ENCODE assay signal across 12 cellular contexts in genomic region chr20:46060301-46060881, GRCh38. TPM values are rescaled to one million over a fixed set of nuclear protein-coding genes. Genes with fewer than 3 reads are reported as not detected.
A peak's percentile ranks its signal among the peaks of the same experiment; 100 is the strongest.
DNase-seq lines count a peak whose midpoint lies in the region; ATAC-seq, FAIRE-seq and TF ChIP-seq lines count a peak whose summit lies in the region.
"Had no signal": no experiment of that assay in that cellular context is flagged by ENCODE, and none has a peak within 500 bp of the region (broad histone marks: within the 10 kb centered on the region; RNA-seq: fewer than 3 reads in every experiment).

No MANE protein-coding gene starts in this region.

- peak overlapping the region; percentile 52 to 70 for H3K27ac Mint-ChIP-seq in natural killer cell

- in situ Hi-C loops in K562 (cut with MboI) = no loop called here

- H3K27ac ChIP-seq in K562 (ENCODE audit: extremely low read depth, low read depth, low read length) = no peak overlapping the region
- H3K27ac ChIP-seq: 22Rv1, cardiac muscle cell had no signal

- no peak for TF ChIP-seq RAD21 in K562 (CRISPR knock-in tag; conservative IDR thresholded peaks at IDR 0.05 in 1 of 2, IDR thresholded peaks at IDR 0.05 in 1 of 2)

- peaks cover 0 to 14% of the 10 kb centered on the region in 2 experiments; a peak in 2 of 5 replicates for H3K4me1 ChIP-seq in K562 (replicated peaks in 1 of 2; ENCODE audit: control insufficient read depth in 2 of 2, insufficient read depth in 2 of 2, low read length in 2 of 2)

- no peaks in the 10 kb centered on the region for H3K9me3 Mint-ChIP-seq in natural killer cell

- peaks cover 4% of the 10 kb centered on the region for H3K9me1 ChIP-seq in K562 (ENCODE audit: control insufficient read depth, insufficient read depth, low read length)

- H3K4me3 Mint-ChIP-seq in natural killer cell = peak overlapping the region; percentile 69

- no peak overlapping the region for H3K4me2 ChIP-seq in K562 (ENCODE audit: insufficient read depth, low read length)

- H3K36me3 ChIP-seq in K562 (ENCODE audit: control insufficient read depth, insufficient read depth, low read length) = peaks cover 49% of the 10 kb centered on the region

- H3K4me1 Mint-ChIP-seq in natural killer cell = peaks cover 32 to 47% of the 10 kb centered on the region in 2 donors

- 0 out of 2 replicates have a peak, but pooled peaks cover 11% of the 10 kb centered on the region for H4K20me1 ChIP-seq in K562 (replicated peaks; ENCODE audit: control insufficient read depth, insufficient read depth, low read length)

- peaks cover 37% of the 10 kb centered on the region for H3K36me3 Mint-ChIP-seq in natural killer cell

- no peak overlapping the region for H3K9ac ChIP-seq in K562 (ENCODE audit: insufficient read depth in 1 of 2, low read depth in 2 of 2, low read length in 2 of 2)

- no peak overlapping the region for H3K4me3 ChIP-seq in K562
- H3K4me3 ChIP-seq: cardiac muscle cell had no signal

- no peak for FAIRE-seq in K562 (lab: Jason Lieb, UNC)

- DNase-seq in NCI-H345 (lab: John Stamatoyannopoulos, UW) (peak; percentile 15), NCI-H345 treated with DMSO at 0.1 percent for 48 hours (lab: John Stamatoyannopoulos, UW; ENCODE audit: unreplicated experiment) (no peak), NCI-H2081 treated with DMSO at 0.1 percent for 48 hours (lab: John Stamatoyannopoulos, UW) (peak; percentile 88), K562 (ENCODE audit: extremely low read depth in 1 of 4, low spot score in 3 of 4) (no peak), natural killer cell (no peak), NCI-H82 (lab: John Stamatoyannopoulos, UW) (no peak)
- DNase-seq: activated CD4-positive, alpha-beta T cell treated with anti-CD3 and anti-CD28 coated beads for 1 hour; NCI-H1694 had no signal

- no peak for TF ChIP-seq EP300 in K562 (IDR thresholded peaks at IDR 0.05; ENCODE audit: low read length)

- BruUV-seq in K562 (replicated peaks; lab: Mats Ljungman, UMichigan) = no TSS peak

- no peak for TF ChIP-seq POLR2A in K562 (conservative IDR thresholded peaks at IDR 0.05)

- no peak overlapping the region for H2AFZ ChIP-seq in K562 (ENCODE audit: low read depth, low read length)

- intact Hi-C loops in K562 (cut with micrococcal nuclease) = no loop called here
- intact Hi-C loops in natural killer cell (cut with micrococcal nuclease) = no loop called here

- TF ChIP-seq CTCF in K562 (IDR thresholded peaks at IDR 0.05 in 2 of 3, conservative IDR thresholded peaks at IDR 0.05 in 1 of 3; ENCODE audit: insufficient read depth in 2 of 3, low read depth in 1 of 3, low read length in 3 of 3) (no peak), natural killer cell (IDR thresholded peaks at IDR 0.05) (no peak)

- no peaks in the 10 kb centered on the region for H3K79me2 ChIP-seq in K562 (ENCODE audit: control insufficient read depth, insufficient read depth, low read length)

- 81% methylated on average over 2 of the region's 2 CpGs for WGBS in K562 (ENCODE audit: insufficient coverage, low coverage, missing lambda C conversion rate)

- H3K27me3 ChIP-seq in K562 (ENCODE audit: control insufficient read depth in 2 of 2, insufficient read depth in 2 of 2, low read length in 2 of 2) = no peaks in the 10 kb centered on the region

- POLR2A ChIA-PET in K562 (lab: Yijun Ruan, JAX) = interaction anchor here (0.6 kb wide), 1 partner anchor 41 kb away, joined by 3 read pairs; no protein-coding TSS in a partner anchor

- ATAC-seq in K562 = no peak
- ATAC-seq in natural killer cell = peak in 1 of 3 donors; percentile 35
- no peak for ATAC-seq in GM18498 (IDR thresholded peaks at IDR 0.05; ENCODE audit: unreplicated experiment)
- no peak for ATAC-seq in HG03342 (IDR thresholded peaks at IDR 0.05; ENCODE audit: unreplicated experiment)

- CTCF ChIA-PET in K562 (lab: Yijun Ruan, JAX; ENCODE audit: low intra/inter-chr PET ratio) = no interaction called here

- H3K9me3 ChIP-seq in K562 (replicated peaks; ENCODE audit: control insufficient read depth, insufficient read depth, low read depth, low read length) = no peaks in the 10 kb centered on the region

- peaks cover 25 to 29% of the 10 kb centered on the region in 2 donors for H3K27me3 Mint-ChIP-seq in natural killer cell (ENCODE audit: low read depth in 2 of 2)

RNA-seq across cellular contexts. Expression of gene NCOA5, which starts 29.4 kb away (rescaled TPM):
- total RNA-seq in K562 (2011; cell fraction: chromatin; rRNA removed; ENCODE audit: low replicate concordance) = 10.4 and 11.2 TPM in 2 replicates
- total RNA-seq in K562 (2011; cell fraction: nucleolus; rRNA removed) = 6.0 and 6.8 TPM in 2 replicates
- 5.9 and 7.0 TPM in 2 replicates for total RNA-seq in K562 (2011; cell fraction: nucleoplasm; rRNA removed)
- 13.5 and 19.2 TPM in 2 replicates for total RNA-seq in K562 (2014; rRNA removed)
- total RNA-seq in K562 (2014; rRNA removed; fragmentation: Illumina TruSeq; extraction: Trizol) = 11.6 and 11.8 TPM in 2 replicates
- 16.9 and 18.5 TPM in 2 replicates for total RNA-seq in K562 (2015; rRNA removed; fragmentation: Illumina TruSeq; extraction: Trizol)
- 17.9 and 19.4 TPM in 2 replicates for total RNA-seq in K562 (2021)
- 13.3 and 13.8 TPM in 2 replicates for polyA plus RNA-seq in K562 (2011; rRNA removed)
- 12.9 and 16.1 TPM in 2 replicates for polyA plus RNA-seq in K562 (2011; cell fraction: cytosol; rRNA removed)
- 14.1 and 16.8 TPM in 2 replicates for polyA plus RNA-seq in K562 (2011; cell fraction: nucleus; rRNA removed)
- polyA plus RNA-seq in K562 (2012) = 16.3 and 19.4 TPM in 2 replicates
- polyA plus RNA-seq in K562 (2014; fragmentation: Illumina TruSeq; extraction: Trizol) = 19.9 and 22.8 TPM in 2 replicates
- 1 to 10 TPM; 3.9 to 4.3 TPM for polyA plus RNA-seq in K562 (2014; fragmentation: Nextera tagmentation; extraction: Ambion mirVana)
- 12.9 and 17.8 TPM in 2 replicates for polyA plus RNA-seq in K562 (2014; rRNA removed)
- 11.2 and 15.3 TPM in 2 replicates for polyA minus RNA-seq in K562 (2011; rRNA and poly(A)+ RNA removed)
- 8.0 and 9.6 TPM in 2 replicates for polyA minus RNA-seq in K562 (2011; cell fraction: cytosol; rRNA and poly(A)+ RNA removed)
- 4.3 and 6.8 TPM in 2 replicates for polyA minus RNA-seq in K562 (2011; cell fraction: nucleus; rRNA and poly(A)+ RNA removed)
- total RNA-seq in natural killer cell = 10 to 100 TPM in 2 of 3 donors, 1 to 10 TPM in 1; 8.8 to 18.4 (median 18.0) TPM

RNA-seq across cellular contexts. Expression of gene SLC12A5, which starts 31.4 kb away (rescaled TPM):
- total RNA-seq in K562 (2011; cell fraction: chromatin; rRNA removed; ENCODE audit: low replicate concordance) = 1.3 and 3.1 TPM in 2 replicates
- total RNA-seq in K562 (2011; cell fraction: nucleolus; rRNA removed) = 1.4 and 2.2 TPM in 2 replicates
- total RNA-seq in K562 (2011; cell fraction: nucleoplasm; rRNA removed) = 1.5 and 3.8 TPM in 2 replicates
- total RNA-seq in K562 (2014; rRNA removed) = 2.2 and 2.4 TPM in 2 replicates
- total RNA-seq in K562 (2014; rRNA removed; fragmentation: Illumina TruSeq; extraction: Trizol) = 0.36 and 1.4 TPM in 2 replicates
- 1.2 and 4.1 TPM in 2 replicates for total RNA-seq in K562 (2015; rRNA removed; fragmentation: Illumina TruSeq; extraction: Trizol)
- 5.3 and 6.2 TPM in 2 replicates for total RNA-seq in K562 (2021)
- polyA plus RNA-seq in K562 (2011; rRNA removed) = 1.8 and 3.0 TPM in 2 replicates
- 3.9 and 11.1 TPM in 2 replicates for polyA plus RNA-seq in K562 (2011; cell fraction: cytosol; rRNA removed)
- polyA plus RNA-seq in K562 (2011; cell fraction: nucleus; rRNA removed) = 3.3 and 4.6 TPM in 2 replicates
- polyA plus RNA-seq in K562 (2012) = 10.0 and 16.1 TPM in 2 replicates
- polyA plus RNA-seq in K562 (2014; fragmentation: Illumina TruSeq; extraction: Trizol) = 6.2 and 6.7 TPM in 2 replicates
- 1 to 10 TPM in 1 of 2 experiments, under 1 TPM in 1; 0.71 to 2.1 TPM for polyA plus RNA-seq in K562 (2014; fragmentation: Nextera tagmentation; extraction: Ambion mirVana)
- 7.5 and 8.5 TPM in 2 replicates for polyA plus RNA-seq in K562 (2014; rRNA removed)
- polyA minus RNA-seq in K562 (2011; rRNA and poly(A)+ RNA removed) = 0.66 TPM in 1 of 2 replicates, not detected in the other
- 3.9 TPM in 1 of 2 replicates, not detected in the other for polyA minus RNA-seq in K562 (2011; cell fraction: cytosol; rRNA and poly(A)+ RNA removed)
- 0.40 and 0.44 TPM in 2 replicates for polyA minus RNA-seq in K562 (2011; cell fraction: nucleus; rRNA and poly(A)+ RNA removed)
- under 1 TPM in 1 of 3 donors, not detected in 2; 0.85 TPM for total RNA-seq in natural killer cell

RNA-seq across cellular contexts. Expression of gene MMP9, which starts 51.7 kb away (rescaled TPM):
- total RNA-seq in K562 (2011; cell fraction: chromatin; rRNA removed; ENCODE audit: low replicate concordance) = not detected in 2 replicates
- not detected in 2 replicates for total RNA-seq in K562 (2011; cell fraction: nucleolus; rRNA removed)
- not detected in 2 replicates for total RNA-seq in K562 (2011; cell fraction: nucleoplasm; rRNA removed)
- total RNA-seq in K562 (2014; rRNA removed) (0.04 TPM in 1 of 2 replicates, not detected in the other), K562 (2014; rRNA removed; fragmentation: Illumina TruSeq; extraction: Trizol) (not detected in 2 replicates), K562 (2015; rRNA removed; fragmentation: Illumina TruSeq; extraction: Trizol) (not detected in 2 replicates), K562 (2021) (not detected in 2 replicates), natural killer cell (1 to 10 TPM; 2.0 to 2.8 (median 2.8) TPM)
- polyA plus RNA-seq in K562 (2011; rRNA removed) (not detected in 2 replicates), K562 (2014; fragmentation: Illumina TruSeq; extraction: Trizol) (not detected in 2 replicates), K562 (2014; fragmentation: Nextera tagmentation; extraction: Ambion mirVana) (not detected), K562 (2014; rRNA removed) (0.07 TPM in 1 of 2 replicates, not detected in the other)
- polyA plus RNA-seq in K562 (2011; cell fraction: cytosol; rRNA removed) = 0.03 TPM in 1 of 2 replicates, not detected in the other
- not detected in 2 replicates for polyA plus RNA-seq in K562 (2011; cell fraction: nucleus; rRNA removed)
- polyA plus RNA-seq in K562 (2012) = 0.04 TPM in 1 of 2 replicates, not detected in the other
- polyA minus RNA-seq in K562 (2011; rRNA and poly(A)+ RNA removed) = not detected in 2 replicates
- not detected in 2 replicates for polyA minus RNA-seq in K562 (2011; cell fraction: cytosol; rRNA and poly(A)+ RNA removed)
- polyA minus RNA-seq in K562 (2011; cell fraction: nucleus; rRNA and poly(A)+ RNA removed) = not detected in 2 replicates
- total RNA-seq: cardiac muscle cell had no signal

RNA-seq across cellular contexts. Expression of gene CD40, which starts 57.7 kb away (rescaled TPM):
- total RNA-seq in K562 (2011; cell fraction: chromatin; rRNA removed; ENCODE audit: low replicate concordance) = 2.4 and 5.1 TPM in 2 replicates
- 2.4 and 4.5 TPM in 2 replicates for total RNA-seq in K562 (2011; cell fraction: nucleolus; rRNA removed)
- total RNA-seq in K562 (2011; cell fraction: nucleoplasm; rRNA removed) = 5.8 and 6.6 TPM in 2 replicates
- 1.5 and 1.6 TPM in 2 replicates for total RNA-seq in K562 (2014; rRNA removed)
- 1.1 and 1.3 TPM in 2 replicates for total RNA-seq in K562 (2014; rRNA removed; fragmentation: Illumina TruSeq; extraction: Trizol)
- total RNA-seq in K562 (2015; rRNA removed; fragmentation: Illumina TruSeq; extraction: Trizol) = 0.64 and 0.76 TPM in 2 replicates
- total RNA-seq in K562 (2021) = 2.0 and 2.1 TPM in 2 replicates
- polyA plus RNA-seq in K562 (2011; rRNA removed) = 2.2 and 3.7 TPM in 2 replicates
- 2.5 and 4.8 TPM in 2 replicates for polyA plus RNA-seq in K562 (2011; cell fraction: cytosol; rRNA removed)
- polyA plus RNA-seq in K562 (2011; cell fraction: nucleus; rRNA removed) = 3.0 and 4.6 TPM in 2 replicates
- 1.7 and 4.9 TPM in 2 replicates for polyA plus RNA-seq in K562 (2012)
- 1.9 TPM in 2 replicates for polyA plus RNA-seq in K562 (2014; fragmentation: Illumina TruSeq; extraction: Trizol)
- 1 to 10 TPM; 1.0 to 1.6 TPM for polyA plus RNA-seq in K562 (2014; fragmentation: Nextera tagmentation; extraction: Ambion mirVana)
- polyA plus RNA-seq in K562 (2014; rRNA removed) = 2.3 and 2.9 TPM in 2 replicates
- 0.75 and 1.5 TPM in 2 replicates for polyA minus RNA-seq in K562 (2011; rRNA and poly(A)+ RNA removed)
- 0.67 and 1.5 TPM in 2 replicates for polyA minus RNA-seq in K562 (2011; cell fraction: cytosol; rRNA and poly(A)+ RNA removed)
- polyA minus RNA-seq in K562 (2011; cell fraction: nucleus; rRNA and poly(A)+ RNA removed) = 0.89 and 2.4 TPM in 2 replicates
- total RNA-seq in natural killer cell = 1 to 10 TPM; 7.1 to 9.1 (median 7.2) TPM

Comparison
In these comparisons a context has a peak if more than half of its experiments do, and no peak if none do; other contexts are left out.
1. DNase-seq: peak in NCI-H345 (single experiment) and NCI-H2081 treated with DMSO at 0.1 percent for 48 hours (single experiment); none in NCI-H345 treated with DMSO at 0.1 percent for 48 hours (single experiment), K562 (0 of 4), natural killer cell (single experiment) and NCI-H82 (single experiment).